Comparison of ENCODE assay signal across 8 cellular contexts in the genomic region with DNA sequence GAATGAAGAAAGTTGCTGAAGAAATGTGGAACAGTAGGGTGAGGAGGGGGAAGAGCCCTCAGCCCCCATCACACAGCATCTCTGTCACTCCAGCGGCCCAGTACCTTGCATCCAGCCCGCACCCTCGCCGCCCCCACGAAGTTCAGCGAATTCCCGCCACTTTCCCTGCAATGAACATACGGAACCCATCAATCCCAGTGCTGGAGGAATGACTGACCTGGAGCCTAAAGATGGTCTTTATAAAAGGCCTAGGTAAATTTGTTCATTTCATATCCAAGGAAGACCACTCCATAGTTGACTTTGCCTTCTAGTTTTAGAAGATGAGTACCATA. TPM values are rescaled to one million over a fixed set of nuclear protein-coding genes. Genes with fewer than 3 reads are reported as not detected.
DNase-seq lines count a peak whose midpoint lies in the region; ATAC-seq, FAIRE-seq and TF ChIP-seq lines count a peak whose summit lies in the region.

No MANE protein-coding gene starts in this region.

- peak overlapping the region in 1 of 2 experiments; percentile 63 for H3K4ac ChIP-seq in mesenchymal stem cell (ENCODE audit: low read depth in 1 of 2, low read length in 2 of 2)

- TF ChIP-seq EP300 in upper lobe of left lung (IDR thresholded peaks at IDR 0.05) = no peak

- no peak overlapping the region for H2BK15ac ChIP-seq in mesenchymal stem cell (ENCODE audit: low read depth, poor library complexity, severe bottlenecking)

- no peak for ATAC-seq in upper lobe of left lung (ENCODE audit: low FRiP score in 2 of 2)

- H3K4me1 Mint-ChIP-seq in activated naive CD4-positive, alpha-beta T cell treated with anti-CD3 and anti-CD28 coated beads for 36 hours (ENCODE audit: low read depth) = peaks cover 29% of the 10 kb centered on the region

- H3K9me3 ChIP-seq in adipocyte (ENCODE audit: control insufficient read depth, low read length) (no peaks in the 10 kb centered on the region), mesenchymal stem cell (ENCODE audit: control insufficient read depth, low read length) (no peaks in the 10 kb centered on the region), upper lobe of left lung (no peaks in the 10 kb centered on the region)

- CTCF ChIA-PET in activated naive CD4-positive, alpha-beta T cell treated with anti-CD3 and anti-CD28 coated beads for 36 hours (lab: Charles Lee) = interaction anchor here (0.6 kb wide), 1 partner anchor 65 kb away, joined by 3 read pairs; no protein-coding TSS in a partner anchor

- H3K9ac ChIP-seq in adipocyte (ENCODE audit: low read length) = peak overlapping the region; percentile 99
- H3K9ac ChIP-seq in mesenchymal stem cell (ENCODE audit: low read length) = peak overlapping the region; percentile 93

- H3K27me3 Mint-ChIP-seq in activated naive CD4-positive, alpha-beta T cell treated with anti-CD3 and anti-CD28 coated beads for 36 hours (ENCODE audit: low read depth) = no peaks in the 10 kb centered on the region

- peaks cover 21% of the 10 kb centered on the region for H3K4me1 ChIP-seq in adipocyte (ENCODE audit: control insufficient read depth, insufficient read depth, low read length)
- H3K4me1 ChIP-seq in mesenchymal stem cell (ENCODE audit: control insufficient read depth, insufficient read depth, low read depth, low read length) = peaks cover 5% of the 10 kb centered on the region
- peaks cover 22 to 33% (median 29%) of the 10 kb centered on the region in 4 donors for H3K4me1 ChIP-seq in upper lobe of left lung

- no peaks in the 10 kb centered on the region for H3K27me3 ChIP-seq in adipocyte (replicated peaks; ENCODE audit: control insufficient read depth, insufficient read depth, low read length)
- H3K27me3 ChIP-seq in mesenchymal stem cell (ENCODE audit: control insufficient read depth in 1 of 2, insufficient read depth in 1 of 2, low read length in 2 of 2) = no peaks in the 10 kb centered on the region
- H3K27me3 ChIP-seq in upper lobe of left lung = no peaks in the 10 kb centered on the region

- no peak overlapping the region for H2AK5ac ChIP-seq in mesenchymal stem cell (ENCODE audit: low read length, severe bottlenecking)

- H3K4me3 ChIP-seq in adipocyte (ENCODE audit: low read length) (peak overlapping the region; percentile 100), mesenchymal stem cell (ENCODE audit: insufficient read depth in 1 of 2, low read depth in 1 of 2, low read length in 2 of 2) (peak overlapping the region in 1 of 2 experiments; percentile 83), upper lobe of left lung (peak overlapping the region in 3 of 4 donors; percentile 66 to 90 (median 82))

- H3K36me3 ChIP-seq in adipocyte (ENCODE audit: control insufficient read depth, insufficient read depth, low read length, severe bottlenecking) = no peaks in the 10 kb centered on the region
- no peaks in the 10 kb centered on the region for H3K36me3 ChIP-seq in mesenchymal stem cell (ENCODE audit: control insufficient read depth in 1 of 2, insufficient read depth in 2 of 2, low read depth in 1 of 2, low read length in 2 of 2)
- no peaks in the 10 kb centered on the region for H3K36me3 ChIP-seq in upper lobe of left lung

- TF ChIP-seq POLR2A in upper lobe of left lung (IDR thresholded peaks at IDR 0.05) = no peak

- H3K27ac ChIP-seq in mesenchymal stem cell (ENCODE audit: low read length, poor library complexity, severe bottlenecking) (no peak overlapping the region), upper lobe of left lung (peak overlapping the region; percentile 99 to 100 (median 99))

- H2AFZ ChIP-seq in mesenchymal stem cell (ENCODE audit: low read depth, low read length) = no peak overlapping the region

- H3K9me3 Mint-ChIP-seq in activated naive CD4-positive, alpha-beta T cell treated with anti-CD3 and anti-CD28 coated beads for 36 hours = no peaks in the 10 kb centered on the region

- 81% methylated on average over 5 of the region's 8 CpGs for WGBS in mesenchymal stem cell
- 73 to 85% methylated on average over 8 of the region's 8 CpGs for WGBS in upper lobe of left lung, 2 donors

- H3K27ac Mint-ChIP-seq in activated naive CD4-positive, alpha-beta T cell treated with anti-CD3 and anti-CD28 coated beads for 36 hours = peak overlapping the region; percentile 92

- peak overlapping the region in 1 of 2 experiments; percentile 45 for H2BK12ac ChIP-seq in mesenchymal stem cell (ENCODE audit: low read length in 2 of 2)

- H3K23ac ChIP-seq in mesenchymal stem cell (ENCODE audit: low read length in 2 of 2) = no peak overlapping the region

- H4K8ac ChIP-seq in mesenchymal stem cell (ENCODE audit: low read length) = peak overlapping the region; percentile 19

- H3K4me3 Mint-ChIP-seq in activated naive CD4-positive, alpha-beta T cell treated with anti-CD3 and anti-CD28 coated beads for 36 hours = peak overlapping the region; percentile 96

- no peak overlapping the region for H3K18ac ChIP-seq in mesenchymal stem cell (ENCODE audit: low read depth in 1 of 2, low read length in 2 of 2)

- no peak overlapping the region for H4K91ac ChIP-seq in mesenchymal stem cell (ENCODE audit: low read length)

- TF ChIP-seq CTCF in upper lobe of left lung (IDR thresholded peaks at IDR 0.05) = no peak
- TF ChIP-seq CTCF in GM20000 (IDR thresholded peaks at IDR 0.05; ENCODE audit: extremely low read depth, missing control alignments) = no peak

- no peak overlapping the region for H2BK5ac ChIP-seq in mesenchymal stem cell (ENCODE audit: low read depth, low read length, poor library complexity, severe bottlenecking)

- no peak overlapping the region for H3K14ac ChIP-seq in mesenchymal stem cell (ENCODE audit: low read length in 2 of 2)

- no peak overlapping the region for H3K4me2 ChIP-seq in mesenchymal stem cell (ENCODE audit: low read length, poor library complexity, severe bottlenecking)

- intact Hi-C loops in activated naive CD4-positive, alpha-beta T cell treated with anti-CD3 and anti-CD28 coated beads for 36 hours (cut with micrococcal nuclease) = loop anchor here (2.0 to 5.0 kb wide), 4 partner anchors 390 to 1080 kb away; a partner anchor contains a TSS

- no peak for FAIRE-seq in urothelium cell line (lab: Jason Lieb, UNC)

- peaks cover 7% of the 10 kb centered on the region for H3K79me1 ChIP-seq in mesenchymal stem cell (replicated peaks; ENCODE audit: low read length, poor library complexity, severe bottlenecking)

- no peak overlapping the region for H2BK120ac ChIP-seq in mesenchymal stem cell (ENCODE audit: low read depth, low read length)

- peaks cover 12% of the 10 kb centered on the region for H3K36me3 Mint-ChIP-seq in activated naive CD4-positive, alpha-beta T cell treated with anti-CD3 and anti-CD28 coated beads for 36 hours (ENCODE audit: low read depth)

- DNase-seq in activated naive CD4-positive, alpha-beta T cell treated with anti-CD3 and anti-CD28 coated beads for 36 hours = no peak
- no peak for DNase-seq in activated naive CD4-positive, alpha-beta T cell treated with anti-CD3 and anti-CD28 coated beads, Interleukin-2, amount 50 U/mL, for 16 hours
- DNase-seq in adipocyte (ENCODE audit: low read depth) = no peak
- no peak for DNase-seq in mesenchymal stem cell
- peak in 1 of 2 donors; percentile 58 for DNase-seq in upper lobe of left lung
- no peak for DNase-seq in cerebellar cortex (ENCODE audit: low spot score)
- DNase-seq in urothelium cell line (ENCODE audit: low spot score) = no peak
- DNase-seq in GM20000 (ENCODE audit: low spot score) = no peak

RNA-seq across cellular contexts. Expression of a gene that starts 0.8 kb away (rescaled TPM):
- total RNA-seq in activated naive CD4-positive, alpha-beta T cell treated with anti-CD3 and anti-CD28 coated beads for 36 hours = 10 to 100 TPM; 64.9 to 67.8 TPM
- 87.3 TPM for polyA plus RNA-seq in mesenchymal stem cell (2013, experiment 1 of 2)
- 89.5 TPM for polyA plus RNA-seq in mesenchymal stem cell (2013, experiment 2 of 2)
- 100 to 1,000 TPM in 2 of 6 donors, 10 to 100 TPM in 4; 59.7 to 170 (median 86.5) TPM for total RNA-seq in upper lobe of left lung
